ENCODE assay signal across 28 cellular contexts in genomic region chr20:19794941-19795340, GRCh38. TPM values are rescaled to one million over a fixed set of nuclear protein-coding genes. Genes with fewer than 3 reads are reported as not detected.
"Had no signal": no experiment of that assay in that cellular context is flagged by ENCODE, and none has a peak within 500 bp of the region (broad histone marks: within the 10 kb centered on the region; RNA-seq: fewer than 3 reads in every experiment).

No MANE protein-coding gene starts in this region.

- ATAC-seq: effector memory CD8-positive, alpha-beta T cell; esophagus mucosa; foreskin keratinocyte; left lung; mucosa of descending colon; natural killer cell treated with Interleukin-12 subunit alpha and Interleukin-12 subunit beta and Interleukin-15 and Interleukin-18, amount 100 ng/mL, for 72 hours; right cardiac atrium; stimulated activated naive B cell treated with anti-CD40 and anti-IgM and Interleukin-4, amounts not matched to agents 10 μg/mL and 1 μg/mL and 100 μg/mL, for 72 hours had no signal

- DNase-seq: activated CD4-positive, alpha-beta T cell treated with anti-CD3 and anti-CD28 coated beads for 4 hours; activated CD4-positive, alpha-beta T cell treated with anti-CD3 and anti-CD28 coated beads, Interleukin-2, amount 50 U/mL, for 4 hours; activated effector memory CD4-positive, alpha-beta T cell treated with Interleukin-2 at 50 U/mL for 16 hours; activated naive CD4-positive, alpha-beta T cell treated with Interleukin-2 at 50 U/mL for 16 hours; activated T-cell treated with anti-CD3 and anti-CD28 coated beads for 4 hours; anterior cingulate cortex; cerebellar nuclear complex; colonic mucosa; effector memory CD8-positive, alpha-beta T cell; foreskin keratinocyte; hypothalamus; immature natural killer cell; left lung; mucosa of descending colon; posterior cingulate gyrus; right cardiac atrium; stimulated activated CD4-positive, alpha-beta T cell treated with anti-CD3 and anti-CD28 coated beads, Interleukin-4, amount 100 ng/mL, for 4 hours; stimulated activated naive B cell treated with anti-CD40 and anti-IgM and Interleukin-4, amounts not matched to agents 10 μg/mL and 1 μg/mL and 100 μg/mL, for 72 hours; stomach; T-helper 1 cell; tibial artery had no signal

- H3K27me3 ChIP-seq: colonic mucosa, foreskin keratinocyte, heart left ventricle, left lung, stomach, tibial artery had no signal

- H3K4me3 ChIP-seq: colonic mucosa, heart left ventricle, left lung, lung, mucosa of descending colon, skin epidermis, stomach, tibial artery had no signal

- H3K9me3 Mint-ChIP-seq: natural killer cell treated with Interleukin-12 subunit alpha and Interleukin-12 subunit beta and Interleukin-15 and Interleukin-18, amount 100 ng/mL, for 72 hours; stimulated activated naive B cell treated with anti-CD40 and anti-IgM and Interleukin-4, amounts not matched to agents 10 μg/mL and 1 μg/mL and 100 μg/mL, for 72 hours; T-helper 2 cell treated with Interferon-gamma antibody and Interleukin-4, amounts not matched to agents 5 μg/mL and 100 μg/mL, for 36 hours had no signal

- H3K9me3 ChIP-seq: colonic mucosa, heart left ventricle, left lung, mucosa of descending colon, stomach, tibial artery had no signal

- H3K36me3 ChIP-seq: colonic mucosa had no signal

- H3K36me3 Mint-ChIP-seq: activated naive CD8-positive, alpha-beta T cell; immature natural killer cell; natural killer cell treated with Interleukin-12 subunit alpha and Interleukin-12 subunit beta and Interleukin-15 and Interleukin-18, amount 100 ng/mL, for 72 hours; stimulated activated naive B cell treated with anti-CD40 and anti-IgM and Interleukin-4, amounts not matched to agents 10 μg/mL and 1 μg/mL and 100 μg/mL, for 72 hours had no signal

- H3K27ac ChIP-seq: colonic mucosa, foreskin keratinocyte, heart left ventricle, left lung, skin epidermis, stomach, tibial artery had no signal

- H3K4me1 ChIP-seq: colonic mucosa, foreskin keratinocyte, left lung, stomach, tibial artery had no signal

- H3K4me3 Mint-ChIP-seq: activated naive CD8-positive, alpha-beta T cell; effector memory CD8-positive, alpha-beta T cell; immature natural killer cell; natural killer cell treated with Interleukin-12 subunit alpha and Interleukin-12 subunit beta and Interleukin-15 and Interleukin-18, amount 100 ng/mL, for 72 hours; stimulated activated naive B cell treated with anti-CD40 and anti-IgM and Interleukin-4, amounts not matched to agents 10 μg/mL and 1 μg/mL and 100 μg/mL, for 72 hours; T-helper 2 cell treated with Interferon-gamma antibody and Interleukin-4, amounts not matched to agents 5 μg/mL and 100 μg/mL, for 36 hours had no signal

- H3K4me1 Mint-ChIP-seq: immature natural killer cell had no signal

RNA-seq across cellular contexts. Expression of gene RIN2, which starts 36.9 kb away (rescaled TPM):
- total RNA-seq: natural killer cell treated with Interleukin-12 subunit alpha and Interleukin-12 subunit beta and Interleukin-15 and Interleukin-18, amount 100 ng/mL, for 72 hours had no signal
- polyA plus RNA-seq: immature natural killer cell had no signal
